ENCODE assay signal across 13 cellular contexts in the genomic region with DNA sequence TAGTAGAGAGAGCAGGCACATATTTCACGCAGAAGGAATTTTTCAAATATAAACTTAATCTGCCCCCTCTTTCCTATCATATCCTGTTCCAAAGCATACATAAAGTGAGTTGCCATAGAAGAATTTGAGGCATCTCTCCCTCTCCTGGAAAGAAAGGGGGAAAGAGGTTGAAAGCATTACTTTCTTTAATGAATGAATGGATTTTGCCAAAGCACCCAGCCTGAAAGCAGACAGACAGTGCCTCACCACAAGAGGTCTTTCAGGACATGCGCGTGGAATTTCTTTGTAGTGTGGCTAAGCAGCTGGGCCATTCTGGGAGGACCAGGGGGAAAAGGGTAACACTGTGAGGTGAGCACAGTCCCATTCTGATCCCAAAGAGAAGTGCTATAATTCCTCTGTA.
A peak's percentile ranks its signal among the peaks of the same experiment; 100 is the strongest.
DNase-seq lines count a peak whose midpoint lies in the region; ATAC-seq and TF ChIP-seq lines count a peak whose summit lies in the region.
"Had no signal": no experiment of that assay in that cellular context is flagged by ENCODE, and none has a peak within 500 bp of the region (broad histone marks: within the 10 kb centered on the region; RNA-seq: fewer than 3 reads in every experiment).

No MANE protein-coding gene starts in this region.

- no peaks in the 10 kb centered on the region for H3K9me3 ChIP-seq in NT2/D1 (ENCODE audit: insufficient read depth, low read length)

- H3K27me3 ChIP-seq in NT2/D1 (ENCODE audit: insufficient read depth, insufficient read length), result no peaks in the 10 kb centered on the region

- peak; percentile 34 for DNase-seq in ELF-1 (ENCODE audit: low read depth, low spot score)
- peak; percentile 32 for DNase-seq in NT2/D1 (ENCODE audit: low read depth, low spot score)
- DNase-seq in fibroblast of peridontal ligament (ENCODE audit: extremely low read depth), result peak; percentile 20
- no peak for DNase-seq in omental fat pad (ENCODE audit: low spot score)
- no peak for DNase-seq in activated CD8-positive, alpha-beta memory T cell treated with anti-CD3 and anti-CD28 coated beads, Interleukin-2, amount 50 U/mL, for 4 hours
- no peak for DNase-seq in coronary artery (ENCODE audit: low spot score)
- DNase-seq: amygdala; immature natural killer cell; NCI-H446; stimulated activated CD4-positive, alpha-beta T cell treated with anti-CD3 and anti-CD28 coated beads, Interleukin-12 subunit alpha, Interleukin-12 subunit beta, amount 100 ng/mL, for 4 hours had no signal

- no peak overlapping the region for H3K4me3 ChIP-seq in NT2/D1 (ENCODE audit: insufficient read length, low read depth)
- no peak overlapping the region for H3K4me3 ChIP-seq in coronary artery

- TF ChIP-seq CTCF in omental fat pad (IDR thresholded peaks at IDR 0.05) (no peak), coronary artery (IDR thresholded peaks at IDR 0.05) (no peak)

- H3K36me3 ChIP-seq in NT2/D1 (ENCODE audit: insufficient read depth, insufficient read length, low read length), result no peaks in the 10 kb centered on the region

- ATAC-seq in omental fat pad (ENCODE audit: low FRiP score), result peak; percentile 48
- ATAC-seq in GM21526 (IDR thresholded peaks at IDR 0.05; ENCODE audit: low FRiP score, unreplicated experiment), result no peak
- ATAC-seq in GM18502 (IDR thresholded peaks at IDR 0.05; ENCODE audit: poor library complexity, unreplicated experiment), result no peak
- ATAC-seq: natural killer cell treated with Interleukin-12 subunit alpha and Interleukin-12 subunit beta and Interleukin-15 and Interleukin-18, amount 100 ng/mL, for 72 hours had no signal

- H3K4me1 ChIP-seq in NT2/D1 (ENCODE audit: insufficient read depth, insufficient read length), result no peaks in the 10 kb centered on the region

- H3K9ac ChIP-seq in NT2/D1 (ENCODE audit: insufficient read length, low read depth), result no peak overlapping the region

- no peak overlapping the region for H3K27ac ChIP-seq in coronary artery

Comparison
In these comparisons a context has a peak if more than half of its experiments do, and no peak if none do; other contexts are left out.
1. DNase-seq: peak in ELF-1 (single experiment), NT2/D1 (single experiment) and fibroblast of peridontal ligament (single experiment); none in omental fat pad (single experiment), activated CD8-positive, alpha-beta memory T cell treated with anti-CD3 and anti-CD28 coated beads, Interleukin-2, amount 50 U/mL, for 4 hours (single experiment) and coronary artery (single experiment).